Comparison of ENCODE assay signal across 8 cellular contexts in the genomic region with DNA sequence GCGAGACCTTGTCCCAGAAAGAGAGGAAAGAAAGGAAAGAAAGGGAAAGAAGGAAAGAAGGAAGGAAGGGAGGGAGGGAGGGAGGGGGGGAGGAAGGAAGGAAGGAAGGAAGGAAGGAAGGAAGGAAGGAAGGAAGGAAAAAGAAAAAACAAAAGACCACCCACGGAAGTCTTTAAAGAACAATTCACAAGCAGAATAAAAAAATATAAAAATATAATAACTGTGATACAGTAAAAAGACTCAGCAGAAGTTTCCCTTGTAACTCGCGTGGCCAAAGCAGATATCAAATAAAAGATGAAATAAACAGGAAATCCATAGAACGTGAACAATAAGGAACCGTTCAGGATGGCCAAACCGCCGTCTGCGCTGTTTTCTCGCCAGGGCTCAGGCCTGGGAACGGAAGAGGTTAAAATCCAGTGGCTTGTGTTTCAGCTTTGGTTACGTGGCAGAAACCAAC. TPM values are rescaled to one million over a fixed set of nuclear protein-coding genes. Genes with fewer than 3 reads are reported as not detected.
DNase-seq lines count a peak whose midpoint lies in the region; ATAC-seq and TF ChIP-seq lines count a peak whose summit lies in the region.

No MANE protein-coding gene starts in this region.

- H3K36me3 ChIP-seq in endodermal cell (ENCODE audit: control insufficient read depth, insufficient read depth, low read length) (no peaks in the 10 kb centered on the region), neural progenitor cell (no peaks in the 10 kb centered on the region)

- peak overlapping the region; percentile 82 for H3K4me3 Mint-ChIP-seq in T-helper 2 cell treated with Interferon-gamma antibody and Interleukin-4, amounts not matched to agents 5 μg/mL and 100 μg/mL, for 36 hours
- H3K4me3 Mint-ChIP-seq in endodermal cell, result peak overlapping the region; percentile 62
- peak overlapping the region; percentile 88 for H3K4me3 Mint-ChIP-seq in neural progenitor cell

- H3K27ac ChIP-seq in endodermal cell (ENCODE audit: low read depth, low read length), result peak overlapping the region; percentile 82
- H3K27ac ChIP-seq in neural progenitor cell, result no peak overlapping the region

- H3K4me1 ChIP-seq in endodermal cell (ENCODE audit: control insufficient read depth, insufficient read depth, low read length) (no peaks in the 10 kb centered on the region), neural progenitor cell (peaks cover 15% of the 10 kb centered on the region)

- no peak for DNase-seq in T-helper 2 cell treated with Interferon-gamma antibody and Interleukin-4, amounts not matched to agents 5 μg/mL and 100 μg/mL, for 36 hours (ENCODE audit: low spot score)
- DNase-seq in T-helper 2 cell, result no peak
- DNase-seq in RKO (ENCODE audit: low spot score), result peak; percentile 89
- no peak for DNase-seq in endodermal cell
- DNase-seq in neural progenitor cell (ENCODE audit: low spot score), result no peak
- no peak for DNase-seq in stimulated activated CD4-positive, alpha-beta T cell treated with anti-CD3 and anti-CD28 coated beads, Interleukin-12 subunit alpha, Interleukin-12 subunit beta, amount 100 ng/mL, for 4 hours
- DNase-seq in middle frontal gyrus (ENCODE audit: extremely low spot score, low spot score), result no peak

- H3K4me1 Mint-ChIP-seq in T-helper 2 cell treated with Interferon-gamma antibody and Interleukin-4, amounts not matched to agents 5 μg/mL and 100 μg/mL, for 36 hours (ENCODE audit: low read depth), result peaks cover 62% of the 10 kb centered on the region
- H3K4me1 Mint-ChIP-seq in endodermal cell (peaks cover 5% of the 10 kb centered on the region), neural progenitor cell (peaks cover 28% of the 10 kb centered on the region)

- H3K9ac ChIP-seq in endodermal cell (ENCODE audit: extremely low read depth, low read length, poor library complexity, severe bottlenecking), result peak overlapping the region; percentile 78
- no peak overlapping the region for H3K9ac ChIP-seq in neural progenitor cell

- H3K27me3 ChIP-seq in endodermal cell (ENCODE audit: control insufficient read depth, insufficient read depth, low read length, poor library complexity, severe bottlenecking) (peaks cover 55% of the 10 kb centered on the region), neural progenitor cell (peaks cover 65% of the 10 kb centered on the region)

- peak overlapping the region; percentile 89 for H3K27ac Mint-ChIP-seq in T-helper 2 cell treated with Interferon-gamma antibody and Interleukin-4, amounts not matched to agents 5 μg/mL and 100 μg/mL, for 36 hours
- H3K27ac Mint-ChIP-seq in endodermal cell, result peak overlapping the region; percentile 69
- peak overlapping the region; percentile 80 for H3K27ac Mint-ChIP-seq in neural progenitor cell

- no peak for ATAC-seq in HG03442 (IDR thresholded peaks at IDR 0.05; ENCODE audit: unreplicated experiment)

- H3K9me3 ChIP-seq in endodermal cell (ENCODE audit: control insufficient read depth, low read length) (no peaks in the 10 kb centered on the region), neural progenitor cell (ENCODE audit: low read depth) (no peaks in the 10 kb centered on the region)

- H3K27me3 Mint-ChIP-seq in T-helper 2 cell treated with Interferon-gamma antibody and Interleukin-4, amounts not matched to agents 5 μg/mL and 100 μg/mL, for 36 hours (ENCODE audit: low read depth), result no peaks in the 10 kb centered on the region
- peaks cover 73% of the 10 kb centered on the region for H3K27me3 Mint-ChIP-seq in endodermal cell (ENCODE audit: insufficient read depth)
- peaks cover 21% of the 10 kb centered on the region for H3K27me3 Mint-ChIP-seq in neural progenitor cell (ENCODE audit: insufficient read depth, low read depth)

- peak overlapping the region; percentile 77 for H3K4me3 ChIP-seq in endodermal cell (ENCODE audit: low read length)
- peak overlapping the region; percentile 52 for H3K4me3 ChIP-seq in neural progenitor cell

- H4K20me1 ChIP-seq in neural progenitor cell (ENCODE audit: low read depth), result peaks cover 19% of the 10 kb centered on the region

- WGBS in endodermal cell (ENCODE audit: insufficient coverage in 1 of 2, insufficient read length in 1 of 2), 2 experiments, result 18 to 19% methylated on average over 10 to 11 of the region's 12 CpGs

- H2AFZ ChIP-seq in neural progenitor cell (replicated peaks), result peak overlapping the region; percentile 91

- no peaks in the 10 kb centered on the region for H3K79me2 ChIP-seq in neural progenitor cell (ENCODE audit: low read depth)

- peak overlapping the region; percentile 100 for H3K4me2 ChIP-seq in neural progenitor cell

- TF ChIP-seq CTCF in endodermal cell (conservative IDR thresholded peaks at IDR 0.05) (no peak), neural progenitor cell (IDR thresholded peaks at IDR 0.05) (no peak)

- no peaks in the 10 kb centered on the region for H3K9me3 Mint-ChIP-seq in T-helper 2 cell treated with Interferon-gamma antibody and Interleukin-4, amounts not matched to agents 5 μg/mL and 100 μg/mL, for 36 hours
- no peaks in the 10 kb centered on the region for H3K9me3 Mint-ChIP-seq in endodermal cell
- no peaks in the 10 kb centered on the region for H3K9me3 Mint-ChIP-seq in neural progenitor cell

- H3F3A ChIP-seq in neural progenitor cell (ENCODE audit: low read depth), result peaks cover 23% of the 10 kb centered on the region

- peaks cover 29% of the 10 kb centered on the region for H3K36me3 Mint-ChIP-seq in T-helper 2 cell treated with Interferon-gamma antibody and Interleukin-4, amounts not matched to agents 5 μg/mL and 100 μg/mL, for 36 hours (ENCODE audit: low read depth)
- H3K36me3 Mint-ChIP-seq in endodermal cell (ENCODE audit: low read depth), result peaks cover 2% of the 10 kb centered on the region
- H3K36me3 Mint-ChIP-seq in neural progenitor cell, result peaks cover 4% of the 10 kb centered on the region

RNA-seq across cellular contexts. Expression of gene SLC1A4, which starts 1.2 kb away (rescaled TPM):
- total RNA-seq in endodermal cell (1 to 10 TPM in 1 of 2 donors, under 1 TPM in 1; 0.07 to 1.9 TPM), neural progenitor cell (ENCODE audit: low replicate concordance) (1.3 and 1.8 TPM in 2 replicates)
- 6.9 TPM for polyA plus RNA-seq in endodermal cell (2013, experiment 1 of 2)
- 6.4 TPM for polyA plus RNA-seq in endodermal cell (2013, experiment 2 of 2)
